In the genomic region with DNA sequence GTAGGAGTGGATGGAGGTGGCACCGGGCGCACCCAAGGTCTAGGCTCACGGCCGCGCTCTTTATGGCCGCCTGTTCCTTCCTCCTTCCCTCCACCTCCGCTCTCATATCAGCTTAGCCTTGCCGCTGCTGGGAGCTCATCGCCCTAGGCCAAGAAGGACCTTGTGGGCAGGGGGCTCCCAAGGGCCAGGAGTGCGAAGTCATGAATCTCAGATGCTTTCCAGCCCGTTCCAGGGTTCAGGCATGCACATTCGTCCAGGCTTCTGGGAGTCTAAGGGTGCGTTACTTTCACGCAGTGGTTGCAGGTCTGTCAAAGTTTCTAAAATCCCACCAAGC, we compare ENCODE assay signal across 12 cellular contexts. TPM values are rescaled to one million over a fixed set of nuclear protein-coding genes. Genes with fewer than 3 reads are reported as not detected.
DNase-seq lines count a peak whose midpoint lies in the region; ATAC-seq and TF ChIP-seq lines count a peak whose summit lies in the region.
"Had no signal": no experiment of that assay in that cellular context is flagged by ENCODE, and none has a peak within 500 bp of the region (broad histone marks: within the 10 kb centered on the region; RNA-seq: fewer than 3 reads in every experiment).

No MANE protein-coding gene starts in this region.

- H3K4me1 ChIP-seq in mesendoderm (ENCODE audit: control insufficient read depth, low read depth, low read length) (peaks cover 5% of the 10 kb centered on the region), suprapubic skin (peaks cover 20% of the 10 kb centered on the region)

- DNase-seq in activated CD4-positive, alpha-beta memory T cell treated with anti-CD3 and anti-CD28 coated beads, Interleukin-2, amount 10 ng/mL, durations not matched to agents 7 days and 5 days, result no peak
- DNase-seq in activated CD4-positive, alpha-beta memory T cell treated with anti-CD3 and anti-CD28 coated beads for 36 hours, result no peak
- DNase-seq in cardiac fibroblast (ENCODE audit: low read depth in 2 of 2) (no peak), mesendoderm (peak; percentile 22), suprapubic skin (ENCODE audit: low spot score in 2 of 2) (no peak), HuH-7.5 (ENCODE audit: low spot score) (no peak), MV-4-11 (lab: John Stamatoyannopoulos, UW) (no peak)
- DNase-seq: ACHN, NCI-H510A had no signal

- peaks cover 26% of the 10 kb centered on the region for H3K27me3 Mint-ChIP-seq in activated CD4-positive, alpha-beta memory T cell treated with anti-CD3 and anti-CD28 coated beads, Interleukin-2, amount 10 ng/mL, durations not matched to agents 7 days and 5 days
- peaks cover 14% of the 10 kb centered on the region for H3K27me3 Mint-ChIP-seq in activated CD4-positive, alpha-beta memory T cell treated with anti-CD3 and anti-CD28 coated beads for 36 hours

- no peak overlapping the region for H3K27ac Mint-ChIP-seq in activated CD4-positive, alpha-beta memory T cell treated with anti-CD3 and anti-CD28 coated beads, Interleukin-2, amount 10 ng/mL, durations not matched to agents 7 days and 5 days
- no peak overlapping the region for H3K27ac Mint-ChIP-seq in activated CD4-positive, alpha-beta memory T cell treated with anti-CD3 and anti-CD28 coated beads for 36 hours

- H3K27ac ChIP-seq in mesendoderm (ENCODE audit: low read depth, low read length) (no peak overlapping the region), suprapubic skin (no peak overlapping the region)

- no peak overlapping the region for H3K4ac ChIP-seq in mesendoderm (ENCODE audit: low read depth, low read length)

- no peaks in the 10 kb centered on the region for H3K79me1 ChIP-seq in mesendoderm (ENCODE audit: low read length)

- peak overlapping the region; percentile 65 for H3K9ac ChIP-seq in mesendoderm (ENCODE audit: low read length)

- H3K9me3 ChIP-seq in suprapubic skin, result no peaks in the 10 kb centered on the region

- TF ChIP-seq CTCF in cardiac fibroblast (IDR thresholded peaks at IDR 0.05; ENCODE audit: low read depth, low read length), result no peak
- no peak for TF ChIP-seq CTCF in suprapubic skin (IDR thresholded peaks at IDR 0.05)

- no peak overlapping the region for H3K18ac ChIP-seq in mesendoderm (ENCODE audit: low read length)

- ATAC-seq in HG02763 (IDR thresholded peaks at IDR 0.05; ENCODE audit: unreplicated experiment), result no peak

- POLR2A ChIA-PET in activated CD4-positive, alpha-beta memory T cell treated with anti-CD3 and anti-CD28 coated beads, Interleukin-2, amount 10 ng/mL, durations not matched to agents 7 days and 5 days (lab: Charles Lee), result interaction anchor here (0.8 to 2.0 kb wide), 4 partner anchors 8 to 25 kb away, joined by 3 to 11 read pairs (median 4); a partner anchor contains a TSS
- POLR2A ChIA-PET in activated CD4-positive, alpha-beta memory T cell treated with anti-CD3 and anti-CD28 coated beads for 36 hours (lab: Charles Lee), result interaction anchor here (1.0 to 1.6 kb wide), 2 partner anchors 10 to 25 kb away, joined by 3 to 6 read pairs; a partner anchor contains a TSS

- WGBS in mesendoderm (ENCODE audit: extremely low coverage, insufficient coverage, low lambda C conversion rate), result no CpG with 5 or more reads among the region's 14 CpGs
- WGBS in suprapubic skin, result 32% methylated on average over 4 of the region's 14 CpGs

- H3K4me3 Mint-ChIP-seq in activated CD4-positive, alpha-beta memory T cell treated with anti-CD3 and anti-CD28 coated beads, Interleukin-2, amount 10 ng/mL, durations not matched to agents 7 days and 5 days, result peak overlapping the region; percentile 6
- no peak overlapping the region for H3K4me3 Mint-ChIP-seq in activated CD4-positive, alpha-beta memory T cell treated with anti-CD3 and anti-CD28 coated beads for 36 hours

- H3K27me3 ChIP-seq in mesendoderm (ENCODE audit: insufficient read depth, low read length, poor library complexity) (peaks cover 9% of the 10 kb centered on the region), suprapubic skin (peaks cover 34% of the 10 kb centered on the region)

- peaks cover 12% of the 10 kb centered on the region for H3K4me1 Mint-ChIP-seq in activated CD4-positive, alpha-beta memory T cell treated with anti-CD3 and anti-CD28 coated beads, Interleukin-2, amount 10 ng/mL, durations not matched to agents 7 days and 5 days
- H3K4me1 Mint-ChIP-seq in activated CD4-positive, alpha-beta memory T cell treated with anti-CD3 and anti-CD28 coated beads for 36 hours (ENCODE audit: low read depth), result peaks cover 11% of the 10 kb centered on the region

- peak overlapping the region; percentile 78 for H3K56ac ChIP-seq in mesendoderm (ENCODE audit: low read length)

- no peak overlapping the region for H2BK120ac ChIP-seq in mesendoderm (ENCODE audit: low read depth, low read length)

- H2AK5ac ChIP-seq in mesendoderm (ENCODE audit: low read length), result no peak overlapping the region

- H4K8ac ChIP-seq in mesendoderm (ENCODE audit: low read depth, low read length), result no peak overlapping the region

- H2BK15ac ChIP-seq in mesendoderm (replicated peaks; ENCODE audit: low read depth), result no peak overlapping the region

- peaks cover 4% of the 10 kb centered on the region for H3K36me3 Mint-ChIP-seq in activated CD4-positive, alpha-beta memory T cell treated with anti-CD3 and anti-CD28 coated beads, Interleukin-2, amount 10 ng/mL, durations not matched to agents 7 days and 5 days (ENCODE audit: low read depth)
- no peaks in the 10 kb centered on the region for H3K36me3 Mint-ChIP-seq in activated CD4-positive, alpha-beta memory T cell treated with anti-CD3 and anti-CD28 coated beads for 36 hours

- H3K4me3 ChIP-seq in cardiac fibroblast (replicated peaks in 1 of 2; ENCODE audit: low read depth in 2 of 2, low read length in 2 of 2) (peak overlapping the region; percentile 13 to 30), mesendoderm (ENCODE audit: low read length) (no peak overlapping the region), suprapubic skin (peak overlapping the region; percentile 49)

- H3K23ac ChIP-seq in mesendoderm (ENCODE audit: low read length), result no peak overlapping the region

- H3K9me3 Mint-ChIP-seq in activated CD4-positive, alpha-beta memory T cell treated with anti-CD3 and anti-CD28 coated beads, Interleukin-2, amount 10 ng/mL, durations not matched to agents 7 days and 5 days, result no peaks in the 10 kb centered on the region
- H3K9me3 Mint-ChIP-seq in activated CD4-positive, alpha-beta memory T cell treated with anti-CD3 and anti-CD28 coated beads for 36 hours, result no peaks in the 10 kb centered on the region

- H3K4me2 ChIP-seq in mesendoderm (ENCODE audit: low read length), result peak overlapping the region; percentile 46

- H3K36me3 ChIP-seq in mesendoderm (ENCODE audit: control insufficient read depth, insufficient read depth, low read length) (no peaks in the 10 kb centered on the region), suprapubic skin (peaks cover 10% of the 10 kb centered on the region)

- no peak overlapping the region for H4K5ac ChIP-seq in mesendoderm (ENCODE audit: low read length)

- H3K79me2 ChIP-seq in mesendoderm (ENCODE audit: control insufficient read depth, insufficient read depth, low read length), result no peaks in the 10 kb centered on the region

- intact Hi-C loops in activated CD4-positive, alpha-beta memory T cell treated with anti-CD3 and anti-CD28 coated beads for 36 hours (cut with micrococcal nuclease), result loop anchor here (2.0 kb wide), 1 partner anchor 14 kb away; a partner anchor contains a TSS

- CTCF ChIA-PET in activated CD4-positive, alpha-beta memory T cell treated with anti-CD3 and anti-CD28 coated beads, Interleukin-2, amount 10 ng/mL, durations not matched to agents 7 days and 5 days (lab: Charles Lee), result interaction anchor here (0.6 to 6.4 kb wide), 14 partner anchors 10 to 156 kb away, joined by 3 to 141 read pairs (median 6); a partner anchor contains a TSS
- CTCF ChIA-PET in activated CD4-positive, alpha-beta memory T cell treated with anti-CD3 and anti-CD28 coated beads for 36 hours (lab: Charles Lee), result interaction anchor here (1.1 to 8.4 kb wide), 13 partner anchors 9 to 148 kb away, joined by 3 to 124 read pairs (median 16); a partner anchor contains a TSS

- H2BK5ac ChIP-seq in mesendoderm (ENCODE audit: low read length), result no peak overlapping the region

- no peak for TF ChIP-seq EP300 in suprapubic skin (IDR thresholded peaks at IDR 0.05)

- no peak for TF ChIP-seq POLR2A in suprapubic skin (IDR thresholded peaks at IDR 0.05)

RNA-seq across cellular contexts. Expression of a gene that starts 4.1 kb away (rescaled TPM):
- not detected for total RNA-seq in activated CD4-positive, alpha-beta memory T cell treated with anti-CD3 and anti-CD28 coated beads, Interleukin-2, amount 10 ng/mL, durations not matched to agents 7 days and 5 days
- total RNA-seq in activated CD4-positive, alpha-beta memory T cell treated with anti-CD3 and anti-CD28 coated beads for 36 hours, result under 1 TPM in 1 of 2 experiments, not detected in 1; 0.19 TPM
- not detected for polyA plus RNA-seq in mesendoderm (2013, experiment 1 of 2)
- polyA plus RNA-seq in mesendoderm (2013, experiment 2 of 2), result 0.03 TPM
- total RNA-seq in suprapubic skin, result not detected
- total RNA-seq: H4, kidney epithelial cell had no signal

RNA-seq across cellular contexts. Expression of a gene that starts 11.3 kb away (rescaled TPM):
- total RNA-seq in activated CD4-positive, alpha-beta memory T cell treated with anti-CD3 and anti-CD28 coated beads, Interleukin-2, amount 10 ng/mL, durations not matched to agents 7 days and 5 days, result 10 to 100 TPM; 13.2 to 14.1 TPM
- 10 to 100 TPM; 21.8 TPM for total RNA-seq in activated CD4-positive, alpha-beta memory T cell treated with anti-CD3 and anti-CD28 coated beads for 36 hours
- polyA plus RNA-seq in mesendoderm (2013, experiment 1 of 2), result 6.8 TPM
- polyA plus RNA-seq in mesendoderm (2013, experiment 2 of 2), result 6.9 TPM
- total RNA-seq in suprapubic skin, result 10 to 100 TPM; 11.3 to 34.5 (median 20.1) TPM

RNA-seq across cellular contexts. Expression of a gene that starts 25.1 kb away (rescaled TPM):
- total RNA-seq in activated CD4-positive, alpha-beta memory T cell treated with anti-CD3 and anti-CD28 coated beads, Interleukin-2, amount 10 ng/mL, durations not matched to agents 7 days and 5 days, result 10 to 100 TPM; 22.1 TPM
- total RNA-seq in activated CD4-positive, alpha-beta memory T cell treated with anti-CD3 and anti-CD28 coated beads for 36 hours, result 10 to 100 TPM; 16.9 to 17.5 TPM
- 8.0 TPM for polyA plus RNA-seq in mesendoderm (2013, experiment 1 of 2)
- 9.1 TPM for polyA plus RNA-seq in mesendoderm (2013, experiment 2 of 2)
- total RNA-seq in suprapubic skin, result 10 to 100 TPM; 22.7 to 38.6 (median 32.7) TPM

RNA-seq across cellular contexts. Expression of a gene that starts 30.2 kb away (rescaled TPM):
- 100 to 1,000 TPM; 331 to 348 TPM for total RNA-seq in activated CD4-positive, alpha-beta memory T cell treated with anti-CD3 and anti-CD28 coated beads, Interleukin-2, amount 10 ng/mL, durations not matched to agents 7 days and 5 days
- total RNA-seq in activated CD4-positive, alpha-beta memory T cell treated with anti-CD3 and anti-CD28 coated beads for 36 hours, result 100 to 1,000 TPM; 656 to 664 TPM
- polyA plus RNA-seq in mesendoderm (2013, experiment 1 of 2), result 600 TPM
- polyA plus RNA-seq in mesendoderm (2013, experiment 2 of 2), result 594 TPM
- 100 to 1,000 TPM; 379 to 589 (median 576) TPM for total RNA-seq in suprapubic skin
